Comparison of ENCODE assay signal across 9 cellular contexts in the genomic region with DNA sequence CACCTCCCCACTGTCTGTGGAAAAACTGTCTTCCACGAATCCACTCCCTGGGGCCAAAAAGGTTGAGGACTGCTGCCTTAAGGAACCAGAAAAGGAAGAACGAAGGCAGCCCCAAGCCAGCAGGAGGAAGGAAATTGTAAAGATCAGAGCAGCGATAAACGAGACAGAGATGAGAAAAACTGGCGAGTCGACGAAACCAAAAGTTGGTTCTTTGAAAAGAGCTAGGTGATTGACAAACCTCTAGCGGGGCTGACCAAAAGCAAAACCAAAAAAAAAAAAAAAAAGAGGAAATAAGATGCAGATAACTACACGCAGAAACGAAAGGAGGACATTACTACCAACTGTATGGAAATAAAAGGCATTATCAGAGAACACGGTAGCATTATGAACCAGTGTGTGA.
A peak's percentile ranks its signal among the peaks of the same experiment; 100 is the strongest.
DNase-seq lines count a peak whose midpoint lies in the region; ATAC-seq, FAIRE-seq and TF ChIP-seq lines count a peak whose summit lies in the region.
"Had no signal": no experiment of that assay in that cellular context is flagged by ENCODE, and none has a peak within 500 bp of the region (broad histone marks: within the 10 kb centered on the region; RNA-seq: fewer than 3 reads in every experiment).

No MANE protein-coding gene starts in this region.

- no peaks in the 10 kb centered on the region for H3K27me3 Mint-ChIP-seq in central memory CD8-positive, alpha-beta T cell

- FAIRE-seq in frontal cortex (lab: Jason Lieb, UNC): no peak

- peak overlapping the region; percentile 29; the same call in 1 of the 2 replicates for H3K27ac ChIP-seq in SJSA1
- H3K27ac ChIP-seq in smooth muscle cell (ENCODE audit: low read depth): peak overlapping the region; percentile 63
- H3K27ac ChIP-seq: pancreas had no signal

- peaks cover 18% of the 10 kb centered on the region for H3K4me1 Mint-ChIP-seq in central memory CD8-positive, alpha-beta T cell

- peaks cover 4% of the 10 kb centered on the region for H3K9me3 ChIP-seq in SJSA1 (replicated peaks)
- H3K9me3 ChIP-seq in smooth muscle cell (replicated peaks; ENCODE audit: low read depth): no peaks in the 10 kb centered on the region
- H3K9me3 ChIP-seq: pancreas had no signal

- peak overlapping the region; percentile 75 for H3K4me2 ChIP-seq in smooth muscle cell

- H3K4me3 Mint-ChIP-seq in central memory CD8-positive, alpha-beta T cell: peak overlapping the region; percentile 67

- peaks cover 2% of the 10 kb centered on the region for H3K36me3 Mint-ChIP-seq in central memory CD8-positive, alpha-beta T cell (ENCODE audit: insufficient read depth)

- peak overlapping the region; percentile 29 for H3K4me3 ChIP-seq in SJSA1
- H3K4me3 ChIP-seq in smooth muscle cell: peak overlapping the region; percentile 29
- H3K4me3 ChIP-seq: pancreas had no signal

- no peak for TF ChIP-seq CTCF in GM13976 (IDR thresholded peaks at IDR 0.05; ENCODE audit: borderline replicate concordance, control extremely low read depth, extremely low read depth, insufficient read depth, missing control alignments)
- TF ChIP-seq CTCF in smooth muscle cell (IDR thresholded peaks at IDR 0.05; ENCODE audit: borderline replicate concordance, insufficient read depth, poor library complexity, severe bottlenecking): no peak

- H2AFZ ChIP-seq in smooth muscle cell (ENCODE audit: low read depth): peak overlapping the region; percentile 49

- peaks cover 12% of the 10 kb centered on the region for H3F3A ChIP-seq in smooth muscle cell (ENCODE audit: low read depth)

- H3K9ac ChIP-seq in smooth muscle cell (ENCODE audit: low read depth): peak overlapping the region; percentile 43

- no peaks in the 10 kb centered on the region for H3K79me2 ChIP-seq in smooth muscle cell (ENCODE audit: low read depth)

- peak; percentile 57 for ATAC-seq in HG02840 (IDR thresholded peaks at IDR 0.05; ENCODE audit: low FRiP score, unreplicated experiment)
- ATAC-seq in central memory CD8-positive, alpha-beta T cell (replicated peaks; ENCODE audit: extremely low read depth, poor library complexity, severe bottlenecking): peak; percentile 93

- H3K36me3 ChIP-seq in SJSA1 (no peaks in the 10 kb centered on the region), smooth muscle cell (ENCODE audit: low read depth) (no peaks in the 10 kb centered on the region)
- H3K36me3 ChIP-seq: pancreas had no signal

- no peaks in the 10 kb centered on the region for H3K9me3 Mint-ChIP-seq in central memory CD8-positive, alpha-beta T cell

- WGBS in smooth muscle cell (ENCODE audit: low lambda C conversion rate): 26% methylated on average over 11 of the region's 11 CpGs

- peak; percentile 87 for DNase-seq in GM13976 (ENCODE audit: low spot score)
- peak in 1 of 2 experiments; percentile 47 for DNase-seq in SJSA1 (ENCODE audit: low read depth in 1 of 2, low spot score in 2 of 2)
- DNase-seq in central memory CD8-positive, alpha-beta T cell (ENCODE audit: low spot score in 2 of 2): peak; percentile 28 to 57
- no peak for DNase-seq in smooth muscle cell (lab: John Stamatoyannopoulos, UW; ENCODE audit: unreplicated experiment)
- DNase-seq in frontal cortex (ENCODE audit: low spot score in 2 of 2): no peak
- DNase-seq in AG08395 (ENCODE audit: low spot score): no peak
- no peak for DNase-seq in COLO829 (ENCODE audit: low spot score)

- peak overlapping the region; percentile 69 for H3K27ac Mint-ChIP-seq in central memory CD8-positive, alpha-beta T cell (ENCODE audit: low read depth)

- H3K4me1 ChIP-seq in SJSA1 (replicated peaks): peaks cover 62% of the 10 kb centered on the region
- H3K4me1 ChIP-seq in smooth muscle cell (ENCODE audit: low read depth): peaks cover 18% of the 10 kb centered on the region
- H3K4me1 ChIP-seq: pancreas had no signal

- no peaks in the 10 kb centered on the region for H4K20me1 ChIP-seq in smooth muscle cell (ENCODE audit: low read depth)

- no peaks in the 10 kb centered on the region for H3K27me3 ChIP-seq in SJSA1 (replicated peaks)
- H3K27me3 ChIP-seq in smooth muscle cell (ENCODE audit: low read depth): no peaks in the 10 kb centered on the region
- H3K27me3 ChIP-seq: pancreas had no signal

- in situ Hi-C loops in GM13976 (cut with MboI; ENCODE audit: low sequenced_read_pairs, unreplicated experiment): no loop called here

Comparison
In these comparisons a context has a peak if more than half of its experiments do, and no peak if none do; other contexts are left out.
1. DNase-seq: peak in GM13976 (single experiment) and central memory CD8-positive, alpha-beta T cell (2 of 2); none in smooth muscle cell (single experiment), frontal cortex (0 of 2), AG08395 (single experiment) and COLO829 (single experiment).